Comparison of ENCODE assay signal across 1 cellular context in genomic region chr2:218713922-218714321, GRCh38.
TF ChIP-seq lines count a peak whose summit lies in the region.

No MANE protein-coding gene starts in this region.

TF ChIP-seq in endothelial cell of umbilical vein, 7 proteins besides CTCF, POLR2A, EP300 and RAD21:
- TF ChIP-seq JUN (IDR thresholded peaks at IDR 0.05; ENCODE audit: borderline replicate concordance, insufficient read depth, insufficient read length, low read depth) (no peak), GATA2 (IDR thresholded peaks at IDR 0.05; ENCODE audit: insufficient read depth, insufficient read length, low read depth, low read length) (no peak), EZH2 (IDR thresholded peaks at IDR 0.05; ENCODE audit: borderline replicate concordance, low read depth, low read length, severe bottlenecking) (no peak), MAX (IDR thresholded peaks at IDR 0.05; ENCODE audit: insufficient read depth, insufficient read length) (no peak), POLR2AphosphoS5 (IDR thresholded peaks at IDR 0.05; ENCODE audit: insufficient read depth, low read depth, low read length) (no peak)
